1 cellular context compared by ENCODE assay signal in the genomic region with DNA sequence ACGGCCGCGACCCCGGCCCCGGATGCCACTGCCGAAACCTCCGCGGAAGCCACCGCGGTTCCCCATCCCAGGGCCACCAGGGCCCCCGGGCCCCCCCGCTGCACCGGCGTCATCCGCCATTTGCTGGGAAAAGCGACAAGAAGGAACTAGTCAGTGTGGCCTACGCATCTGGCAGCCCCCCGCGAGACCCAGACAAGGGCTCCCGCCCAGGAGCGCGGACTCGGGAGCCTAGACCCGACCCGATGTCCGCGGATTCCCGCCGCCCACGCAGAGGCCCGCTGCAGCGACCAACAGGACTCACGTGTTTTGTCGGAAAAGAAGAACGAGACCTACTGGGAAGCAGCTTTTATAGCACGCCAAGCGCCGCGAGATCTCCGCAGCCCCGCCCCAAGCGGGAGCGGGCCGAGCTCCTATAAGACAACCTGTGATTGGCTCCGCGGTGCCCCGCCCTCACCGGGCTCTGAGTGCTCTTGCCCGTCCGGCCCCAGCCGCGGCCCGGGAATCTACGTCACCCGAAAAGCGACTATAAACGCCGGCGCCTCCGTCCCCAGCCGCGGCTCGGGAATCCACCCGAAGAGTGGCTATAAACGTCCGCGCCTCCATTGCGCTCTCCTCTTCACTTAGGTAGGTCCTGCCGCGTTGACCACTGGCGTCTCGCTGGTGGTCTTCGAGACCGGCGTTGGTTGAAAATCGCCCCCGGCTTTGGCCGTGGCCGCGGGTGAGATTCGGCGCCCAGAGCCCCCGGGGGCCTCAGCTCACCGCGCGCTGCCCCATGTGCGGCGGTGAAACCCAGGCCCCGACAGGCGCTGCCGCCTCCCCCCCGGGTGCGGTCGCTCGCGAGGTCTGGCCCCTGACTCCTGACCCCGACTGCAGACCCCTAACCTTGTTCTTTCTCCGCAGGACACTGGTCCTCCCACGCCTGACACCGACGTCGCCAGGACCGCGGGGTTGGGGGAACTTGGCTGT.
TF ChIP-seq lines count a peak whose summit lies in the region.

A gene (minus strand): TSS at position 321 of the 966 bp plus-strand sequence. CDS start 201 bp downstream, at position 120.

TF ChIP-seq in HepG2, 621 proteins besides CTCF, POLR2A, EP300 and RAD21 (continued from another document and continues in another):
- TF ChIP-seq, protein P1, sequence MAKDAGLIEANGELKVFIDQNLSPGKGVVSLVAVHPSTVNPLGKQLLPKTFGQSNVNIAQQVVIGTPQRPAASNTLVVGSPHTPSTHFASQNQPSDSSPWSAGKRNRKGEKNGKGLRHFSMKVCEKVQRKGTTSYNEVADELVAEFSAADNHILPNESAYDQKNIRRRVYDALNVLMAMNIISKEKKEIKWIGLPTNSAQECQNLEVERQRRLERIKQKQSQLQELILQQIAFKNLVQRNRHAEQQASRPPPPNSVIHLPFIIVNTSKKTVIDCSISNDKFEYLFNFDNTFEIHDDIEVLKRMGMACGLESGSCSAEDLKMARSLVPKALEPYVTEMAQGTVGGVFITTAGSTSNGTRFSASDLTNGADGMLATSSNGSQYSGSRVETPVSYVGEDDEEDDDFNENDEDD (CRISPR knock-in tag; IDR thresholded peaks at IDR 0.05; ENCODE audit: borderline replicate concordance) = peak; percentile 70; the same call in 1 of the 2 replicates
- TF ChIP-seq FOXK1 (CRISPR knock-in tag; IDR thresholded peaks at IDR 0.05; ENCODE audit: borderline replicate concordance, low read depth) (0 out of 2 replicates have a peak, but pooled peaks have one; percentile 37), ZNF616 (CRISPR knock-in tag; IDR thresholded peaks at IDR 0.05; ENCODE audit: low read depth) (no peak), ZNF83 (CRISPR knock-in tag; IDR thresholded peaks at IDR 0.05; ENCODE audit: borderline replicate concordance) (no peak), ZNF296 (CRISPR knock-in tag; conservative IDR thresholded peaks at IDR 0.05) (0 out of 2 replicates have a peak, but pooled peaks have one; percentile 12), HOXD1 (CRISPR knock-in tag; IDR thresholded peaks at IDR 0.05) (no peak), TMF1 (CRISPR knock-in tag; IDR thresholded peaks at IDR 0.05; ENCODE audit: low read depth) (no peak; the same call in 1 of the 2 replicates), ZNF772 (CRISPR knock-in tag; IDR thresholded peaks at IDR 0.05) (peak; percentile 91), ELF3 (CRISPR knock-in tag; IDR thresholded peaks at IDR 0.05) (peak; percentile 74), MEF2D (CRISPR knock-in tag; IDR thresholded peaks at IDR 0.05) (peak; percentile 71; the same call in 1 of the 2 replicates), MAZ (IDR thresholded peaks at IDR 0.05; ENCODE audit: borderline replicate concordance, low read depth, low read length) (peak; percentile 92), MAZ (CRISPR knock-in tag; IDR thresholded peaks at IDR 0.05; ENCODE audit: low read depth) (peak; percentile 86), ATF7 (IDR thresholded peaks at IDR 0.05) (no peak), ATF7 (CRISPR knock-in tag; IDR thresholded peaks at IDR 0.05) (no peak), SMARCC2 (IDR thresholded peaks at IDR 0.05) (no peak), JUNB (CRISPR knock-in tag; IDR thresholded peaks at IDR 0.05; ENCODE audit: borderline replicate concordance) (no peak), ZNF12 (CRISPR knock-in tag; IDR thresholded peaks at IDR 0.05) (no peak), FOXC1 (CRISPR knock-in tag; IDR thresholded peaks at IDR 0.05; ENCODE audit: borderline replicate concordance) (peak; percentile 18; the same call in 1 of the 2 replicates), SRF (IDR thresholded peaks at IDR 0.05; ENCODE audit: low read depth, low read length) (no peak), ISL2 (CRISPR knock-in tag; IDR thresholded peaks at IDR 0.05) (peak; percentile 62), ZNF543 (CRISPR knock-in tag; IDR thresholded peaks at IDR 0.05) (no peak), HOXA7 (CRISPR knock-in tag; IDR thresholded peaks at IDR 0.05) (no peak), POLR2AphosphoS5 (IDR thresholded peaks at IDR 0.05; ENCODE audit: low read depth, low read length) (peak; percentile 100), ZBTB3 (CRISPR knock-in tag; IDR thresholded peaks at IDR 0.05; ENCODE audit: borderline replicate concordance, low read depth) (no peak), TBX2 (CRISPR knock-in tag; IDR thresholded peaks at IDR 0.05; ENCODE audit: borderline replicate concordance) (peak; percentile 45; the same call in 1 of the 2 replicates), ATRX (CRISPR knock-in tag; IDR thresholded peaks at IDR 0.05; ENCODE audit: borderline replicate concordance) (no peak), ZKSCAN5 (CRISPR knock-in tag; IDR thresholded peaks at IDR 0.05) (no peak), ZFP62 (CRISPR knock-in tag; IDR thresholded peaks at IDR 0.05) (no peak), ZBTB7A (CRISPR knock-in tag; IDR thresholded peaks at IDR 0.05) (no peak; the same call in 1 of the 2 replicates), ZNF816 (CRISPR knock-in tag; IDR thresholded peaks at IDR 0.05; ENCODE audit: borderline replicate concordance) (no peak), REL (CRISPR knock-in tag; conservative IDR thresholded peaks at IDR 0.05) (no peak)
- TF ChIP-seq, protein P2, sequence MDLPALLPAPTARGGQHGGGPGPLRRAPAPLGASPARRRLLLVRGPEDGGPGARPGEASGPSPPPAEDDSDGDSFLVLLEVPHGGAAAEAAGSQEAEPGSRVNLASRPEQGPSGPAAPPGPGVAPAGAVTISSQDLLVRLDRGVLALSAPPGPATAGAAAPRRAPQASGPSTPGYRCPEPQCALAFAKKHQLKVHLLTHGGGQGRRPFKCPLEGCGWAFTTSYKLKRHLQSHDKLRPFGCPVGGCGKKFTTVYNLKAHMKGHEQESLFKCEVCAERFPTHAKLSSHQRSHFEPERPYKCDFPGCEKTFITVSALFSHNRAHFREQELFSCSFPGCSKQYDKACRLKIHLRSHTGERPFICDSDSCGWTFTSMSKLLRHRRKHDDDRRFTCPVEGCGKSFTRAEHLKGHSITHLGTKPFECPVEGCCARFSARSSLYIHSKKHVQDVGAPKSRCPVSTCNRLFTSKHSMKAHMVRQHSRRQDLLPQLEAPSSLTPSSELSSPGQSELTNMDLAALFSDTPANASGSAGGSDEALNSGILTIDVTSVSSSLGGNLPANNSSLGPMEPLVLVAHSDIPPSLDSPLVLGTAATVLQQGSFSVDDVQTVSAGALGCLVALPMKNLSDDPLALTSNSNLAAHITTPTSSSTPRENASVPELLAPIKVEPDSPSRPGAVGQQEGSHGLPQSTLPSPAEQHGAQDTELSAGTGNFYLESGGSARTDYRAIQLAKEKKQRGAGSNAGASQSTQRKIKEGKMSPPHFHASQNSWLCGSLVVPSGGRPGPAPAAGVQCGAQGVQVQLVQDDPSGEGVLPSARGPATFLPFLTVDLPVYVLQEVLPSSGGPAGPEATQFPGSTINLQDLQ (CRISPR knock-in tag; IDR thresholded peaks at IDR 0.05) = 0 out of 2 replicates have a peak, but pooled peaks have one; percentile 30
- TF ChIP-seq, protein P3, sequence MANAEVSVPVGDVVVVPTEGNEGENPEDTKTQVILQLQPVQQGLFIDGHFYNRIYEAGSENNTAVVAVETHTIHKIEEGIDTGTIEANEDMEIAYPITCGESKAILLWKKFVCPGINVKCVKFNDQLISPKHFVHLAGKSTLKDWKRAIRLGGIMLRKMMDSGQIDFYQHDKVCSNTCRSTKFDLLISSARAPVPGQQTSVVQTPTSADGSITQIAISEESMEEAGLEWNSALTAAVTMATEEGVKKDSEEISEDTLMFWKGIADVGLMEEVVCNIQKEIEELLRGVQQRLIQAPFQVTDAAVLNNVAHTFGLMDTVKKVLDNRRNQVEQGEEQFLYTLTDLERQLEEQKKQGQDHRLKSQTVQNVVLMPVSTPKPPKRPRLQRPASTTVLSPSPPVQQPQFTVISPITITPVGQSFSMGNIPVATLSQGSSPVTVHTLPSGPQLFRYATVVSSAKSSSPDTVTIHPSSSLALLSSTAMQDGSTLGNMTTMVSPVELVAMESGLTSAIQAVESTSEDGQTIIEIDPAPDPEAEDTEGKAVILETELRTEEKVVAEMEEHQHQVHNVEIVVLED (CRISPR knock-in tag; IDR thresholded peaks at IDR 0.05; ENCODE audit: borderline replicate concordance) = peak; percentile 80
- TF ChIP-seq, protein P4, sequence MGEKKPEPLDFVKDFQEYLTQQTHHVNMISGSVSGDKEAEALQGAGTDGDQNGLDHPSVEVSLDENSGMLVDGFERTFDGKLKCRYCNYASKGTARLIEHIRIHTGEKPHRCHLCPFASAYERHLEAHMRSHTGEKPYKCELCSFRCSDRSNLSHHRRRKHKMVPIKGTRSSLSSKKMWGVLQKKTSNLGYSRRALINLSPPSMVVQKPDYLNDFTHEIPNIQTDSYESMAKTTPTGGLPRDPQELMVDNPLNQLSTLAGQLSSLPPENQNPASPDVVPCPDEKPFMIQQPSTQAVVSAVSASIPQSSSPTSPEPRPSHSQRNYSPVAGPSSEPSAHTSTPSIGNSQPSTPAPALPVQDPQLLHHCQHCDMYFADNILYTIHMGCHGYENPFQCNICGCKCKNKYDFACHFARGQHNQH (CRISPR knock-in tag; IDR thresholded peaks at IDR 0.05) = peak; percentile 77
- TF ChIP-seq, protein P5, sequence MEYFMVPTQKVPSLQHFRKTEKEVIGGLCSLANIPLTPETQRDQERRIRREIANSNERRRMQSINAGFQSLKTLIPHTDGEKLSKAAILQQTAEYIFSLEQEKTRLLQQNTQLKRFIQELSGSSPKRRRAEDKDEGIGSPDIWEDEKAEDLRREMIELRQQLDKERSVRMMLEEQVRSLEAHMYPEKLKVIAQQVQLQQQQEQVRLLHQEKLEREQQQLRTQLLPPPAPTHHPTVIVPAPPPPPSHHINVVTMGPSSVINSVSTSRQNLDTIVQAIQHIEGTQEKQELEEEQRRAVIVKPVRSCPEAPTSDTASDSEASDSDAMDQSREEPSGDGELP (IDR thresholded peaks at IDR 0.05; ENCODE audit: borderline replicate concordance, low read depth) = peak; percentile 27; the same call in 1 of the 2 replicates
- TF ChIP-seq, protein P6, sequence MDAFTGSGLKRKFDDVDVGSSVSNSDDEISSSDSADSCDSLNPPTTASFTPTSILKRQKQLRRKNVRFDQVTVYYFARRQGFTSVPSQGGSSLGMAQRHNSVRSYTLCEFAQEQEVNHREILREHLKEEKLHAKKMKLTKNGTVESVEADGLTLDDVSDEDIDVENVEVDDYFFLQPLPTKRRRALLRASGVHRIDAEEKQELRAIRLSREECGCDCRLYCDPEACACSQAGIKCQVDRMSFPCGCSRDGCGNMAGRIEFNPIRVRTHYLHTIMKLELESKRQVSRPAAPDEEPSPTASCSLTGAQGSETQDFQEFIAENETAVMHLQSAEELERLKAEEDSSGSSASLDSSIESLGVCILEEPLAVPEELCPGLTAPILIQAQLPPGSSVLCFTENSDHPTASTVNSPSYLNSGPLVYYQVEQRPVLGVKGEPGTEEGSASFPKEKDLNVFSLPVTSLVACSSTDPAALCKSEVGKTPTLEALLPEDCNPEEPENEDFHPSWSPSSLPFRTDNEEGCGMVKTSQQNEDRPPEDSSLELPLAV (CRISPR knock-in tag; conservative IDR thresholded peaks at IDR 0.05; ENCODE audit: low read depth) = no peak
- TF ChIP-seq, protein P7, sequence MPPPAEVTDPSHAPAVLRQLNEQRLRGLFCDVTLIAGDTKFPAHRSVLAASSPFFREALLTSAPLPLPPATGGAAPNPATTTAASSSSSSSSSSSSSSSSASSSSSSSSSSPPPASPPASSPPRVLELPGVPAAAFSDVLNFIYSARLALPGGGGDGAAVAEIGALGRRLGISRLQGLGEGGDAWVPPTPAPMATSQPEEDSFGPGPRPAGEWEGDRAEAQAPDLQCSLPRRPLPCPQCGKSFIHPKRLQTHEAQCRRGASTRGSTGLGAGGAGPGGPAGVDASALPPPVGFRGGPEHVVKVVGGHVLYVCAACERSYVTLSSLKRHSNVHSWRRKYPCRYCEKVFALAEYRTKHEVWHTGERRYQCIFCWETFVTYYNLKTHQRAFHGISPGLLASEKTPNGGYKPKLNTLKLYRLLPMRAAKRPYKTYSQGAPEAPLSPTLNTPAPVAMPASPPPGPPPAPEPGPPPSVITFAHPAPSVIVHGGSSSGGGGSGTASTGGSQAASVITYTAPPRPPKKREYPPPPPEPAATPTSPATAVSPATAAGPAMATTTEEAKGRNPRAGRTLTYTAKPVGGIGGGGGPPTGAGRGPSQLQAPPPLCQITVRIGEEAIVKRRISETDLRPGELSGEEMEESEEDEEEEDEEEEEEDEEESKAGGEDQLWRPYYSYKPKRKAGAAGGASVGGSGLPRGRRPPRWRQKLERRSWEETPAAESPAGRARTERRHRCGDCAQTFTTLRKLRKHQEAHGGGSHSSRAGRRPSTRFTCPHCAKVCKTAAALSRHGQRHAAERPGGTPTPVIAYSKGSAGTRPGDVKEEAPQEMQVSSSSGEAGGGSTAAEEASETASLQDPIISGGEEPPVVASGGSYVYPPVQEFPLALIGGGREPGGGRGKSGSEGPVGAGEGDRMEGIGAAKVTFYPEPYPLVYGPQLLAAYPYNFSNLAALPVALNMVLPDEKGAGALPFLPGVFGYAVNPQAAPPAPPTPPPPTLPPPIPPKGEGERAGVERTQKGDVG (CRISPR knock-in tag; IDR thresholded peaks at IDR 0.05; ENCODE audit: borderline replicate concordance) = no peak
- TF ChIP-seq, protein P8, sequence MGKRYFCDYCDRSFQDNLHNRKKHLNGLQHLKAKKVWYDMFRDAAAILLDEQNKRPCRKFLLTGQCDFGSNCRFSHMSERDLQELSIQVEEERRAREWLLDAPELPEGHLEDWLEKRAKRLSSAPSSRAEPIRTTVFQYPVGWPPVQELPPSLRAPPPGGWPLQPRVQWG (CRISPR knock-in tag; IDR thresholded peaks at IDR 0.05; ENCODE audit: borderline replicate concordance, low read depth) = no peak
- TF ChIP-seq, protein P9, sequence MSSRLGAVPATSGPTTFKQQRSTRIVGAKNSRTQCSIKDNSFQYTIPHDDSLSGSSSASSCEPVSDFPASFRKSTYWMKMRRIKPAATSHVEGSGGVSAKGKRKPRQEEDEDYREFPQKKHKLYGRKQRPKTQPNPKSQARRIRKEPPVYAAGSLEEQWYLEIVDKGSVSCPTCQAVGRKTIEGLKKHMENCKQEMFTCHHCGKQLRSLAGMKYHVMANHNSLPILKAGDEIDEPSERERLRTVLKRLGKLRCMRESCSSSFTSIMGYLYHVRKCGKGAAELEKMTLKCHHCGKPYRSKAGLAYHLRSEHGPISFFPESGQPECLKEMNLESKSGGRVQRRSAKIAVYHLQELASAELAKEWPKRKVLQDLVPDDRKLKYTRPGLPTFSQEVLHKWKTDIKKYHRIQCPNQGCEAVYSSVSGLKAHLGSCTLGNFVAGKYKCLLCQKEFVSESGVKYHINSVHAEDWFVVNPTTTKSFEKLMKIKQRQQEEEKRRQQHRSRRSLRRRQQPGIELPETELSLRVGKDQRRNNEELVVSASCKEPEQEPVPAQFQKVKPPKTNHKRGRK (CRISPR knock-in tag; IDR thresholded peaks at IDR 0.05) = no peak
- TF ChIP-seq, protein P10, sequence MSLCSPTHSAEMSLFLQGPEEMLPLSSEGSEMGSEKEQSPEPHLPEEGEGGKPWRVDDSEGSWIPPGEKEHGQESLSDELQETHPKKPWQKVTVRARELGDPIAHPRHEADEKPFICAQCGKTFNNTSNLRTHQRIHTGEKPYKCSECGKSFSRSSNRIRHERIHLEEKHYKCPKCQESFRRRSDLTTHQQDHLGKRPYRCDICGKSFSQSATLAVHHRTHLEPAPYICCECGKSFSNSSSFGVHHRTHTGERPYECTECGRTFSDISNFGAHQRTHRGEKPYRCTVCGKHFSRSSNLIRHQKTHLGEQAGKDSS (CRISPR knock-in tag; IDR thresholded peaks at IDR 0.05; ENCODE audit: borderline replicate concordance, low read depth) = peak; percentile 55; the same call in 1 of the 2 replicates
- TF ChIP-seq, protein P11, sequence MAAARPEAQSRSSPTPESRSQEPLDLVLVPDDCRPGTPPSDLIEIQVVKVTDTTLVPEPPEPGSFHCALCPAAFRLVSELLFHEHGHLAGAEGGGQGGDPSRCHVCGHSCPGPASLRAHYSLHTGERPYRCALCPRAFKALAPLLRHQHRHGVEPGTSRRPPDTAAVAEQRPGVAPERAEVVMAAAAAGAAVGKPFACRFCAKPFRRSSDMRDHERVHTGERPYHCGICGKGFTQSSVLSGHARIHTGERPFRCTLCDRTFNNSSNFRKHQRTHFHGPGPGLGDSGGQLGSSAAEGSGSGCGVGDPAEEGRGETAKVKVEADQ (CRISPR knock-in tag; IDR thresholded peaks at IDR 0.05; ENCODE audit: borderline replicate concordance) = 0 out of 2 replicates have a peak, but pooled peaks have one; percentile 59
